In the genomic region with DNA sequence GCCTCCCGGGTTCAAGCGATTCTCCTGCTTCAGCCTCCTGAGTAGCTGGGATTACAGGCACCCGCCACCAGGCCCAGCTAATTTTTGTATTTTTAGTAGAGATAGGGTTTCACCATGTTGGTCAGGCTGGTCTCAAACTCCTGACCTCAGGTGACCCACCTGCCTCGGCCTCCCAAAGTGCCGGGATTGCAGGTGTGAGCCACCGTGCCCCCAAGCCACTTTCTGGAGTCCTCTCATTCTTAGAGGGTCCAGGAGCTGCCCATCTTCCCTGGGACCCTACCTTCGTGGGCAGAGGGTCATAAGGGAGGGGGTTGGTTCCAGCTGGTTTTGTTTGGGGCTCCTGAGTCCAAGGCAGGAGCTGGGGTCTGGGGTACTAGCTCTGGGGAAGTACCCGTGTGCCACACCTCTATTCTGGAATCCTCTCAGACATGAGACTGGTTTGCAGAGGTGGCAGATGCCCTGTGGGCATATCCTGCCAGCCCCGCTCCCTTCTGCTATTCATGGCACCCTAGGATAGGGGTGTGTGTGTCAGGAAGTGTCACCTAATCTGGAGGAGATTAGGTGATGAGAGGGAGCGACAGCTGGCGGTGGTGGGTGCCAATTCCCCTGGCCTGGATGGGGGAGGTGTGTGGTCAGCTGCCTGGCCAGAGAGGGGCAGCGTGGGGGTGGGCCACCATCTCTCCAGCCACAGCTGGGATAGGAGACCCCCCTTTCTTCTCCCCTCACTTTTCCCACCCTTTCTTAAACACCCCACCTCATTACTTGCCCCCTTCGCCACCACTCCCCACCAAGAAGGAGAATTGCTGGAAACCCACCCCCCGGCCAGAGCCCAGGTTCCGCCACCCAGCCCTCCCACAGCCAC, we compare ENCODE assay signal across 9 cellular contexts. TPM values are rescaled to one million over a fixed set of nuclear protein-coding genes. Genes with fewer than 3 reads are reported as not detected.
DNase-seq lines count a peak whose midpoint lies in the region; ATAC-seq and TF ChIP-seq lines count a peak whose summit lies in the region.
"Had no signal": no experiment of that assay in that cellular context is flagged by ENCODE, and none has a peak within 500 bp of the region (broad histone marks: within the 10 kb centered on the region; RNA-seq: fewer than 3 reads in every experiment).

No MANE protein-coding gene starts in this region.

- H3K27me3 Mint-ChIP-seq in activated CD4-positive, alpha-beta T cell treated with anti-CD3 and anti-CD28 coated beads, Interleukin-2, amount 10 ng/mL, durations not matched to agents 24 days and 14 days = no peaks in the 10 kb centered on the region
- peaks cover 6% of the 10 kb centered on the region for H3K27me3 Mint-ChIP-seq in glutamatergic neuron (ENCODE audit: unreplicated experiment)

- H3K9me3 ChIP-seq in PC-3 (ENCODE audit: low read length) (no peaks in the 10 kb centered on the region), spleen (no peaks in the 10 kb centered on the region)

- TF ChIP-seq CTCF in PC-3 (conservative IDR thresholded peaks at IDR 0.05; ENCODE audit: low read depth, low read length) (no peak), glutamatergic neuron (IDR thresholded peaks at IDR 0.05; ENCODE audit: partially characterized antibody, unreplicated experiment) (no peak), spleen (IDR thresholded peaks at IDR 0.05 in 8 of 11, conservative IDR thresholded peaks at IDR 0.05 in 3 of 11) (no peak)

- H3K4me2 ChIP-seq in PC-3 (ENCODE audit: low read length) = peak overlapping the region; percentile 99

- H3K27ac ChIP-seq in PC-3 (ENCODE audit: low read length) (no peak overlapping the region), spleen (peak overlapping the region in 5 of 8 donors; percentile 94 to 97 (median 94))

- no peak for TF ChIP-seq POLR2A in spleen (IDR thresholded peaks at IDR 0.05)

- ATAC-seq in PC-3 (no peak), HG03097 (IDR thresholded peaks at IDR 0.05; ENCODE audit: low FRiP score, unreplicated experiment) (no peak)

- no peaks in the 10 kb centered on the region for H3K9me3 Mint-ChIP-seq in activated CD4-positive, alpha-beta T cell treated with anti-CD3 and anti-CD28 coated beads, Interleukin-2, amount 10 ng/mL, durations not matched to agents 24 days and 14 days
- peaks cover 4% of the 10 kb centered on the region for H3K9me3 Mint-ChIP-seq in glutamatergic neuron (ENCODE audit: unreplicated experiment)

- intact Hi-C loops in activated CD4-positive, alpha-beta T cell treated with anti-CD3 and anti-CD28 coated beads, Interleukin-2, amount 10 ng/mL, durations not matched to agents 24 days and 14 days (cut with micrococcal nuclease) = loop anchor here (2.0 kb wide), 1 partner anchor 108 kb away; no protein-coding TSS in a partner anchor
- intact Hi-C loops in PC-3 (cut with micrococcal nuclease) (loop anchor here (5.0 kb wide), 3 partner anchors 128 to 198 kb away; a partner anchor contains a TSS), spleen (cut with DNase I; ENCODE audit: low total_unique reads) (loop anchor here (10.0 kb wide), 1 partner anchor 104 kb away; no protein-coding TSS in a partner anchor)

- POLR2A ChIA-PET in PC-3 (lab: Charles Lee; ENCODE audit: unreplicated experiment) = interaction anchor here (0.6 kb wide), 2 partner anchors 37 to 49 kb away, joined by 6 to 10 read pairs; no protein-coding TSS in a partner anchor

- CTCF ChIA-PET in PC-3 (lab: Charles Lee) = interaction anchor here (0.7 kb wide), 2 partner anchors 78 to 79 kb away, joined by 3 to 11 read pairs; no protein-coding TSS in a partner anchor

- no peak overlapping the region for H2AFZ ChIP-seq in PC-3 (ENCODE audit: low read length)

- no peaks in the 10 kb centered on the region for H3F3A ChIP-seq in PC-3 (ENCODE audit: low read length, unreplicated experiment)

- H3K36me3 ChIP-seq in PC-3 (ENCODE audit: low read depth, low read length) (peaks cover 38% of the 10 kb centered on the region), spleen (peaks cover 0 to 47% (median 30%) of the 10 kb centered on the region in 6 donors)

- no peaks in the 10 kb centered on the region for H3K27me3 ChIP-seq in PC-3 (ENCODE audit: low read length)
- no peaks in the 10 kb centered on the region for H3K27me3 ChIP-seq in spleen (replicated peaks in 1 of 7)

- H3K79me2 ChIP-seq in PC-3 (ENCODE audit: low read length) = peaks cover 53% of the 10 kb centered on the region

- H4K20me1 ChIP-seq in PC-3 (ENCODE audit: low read length) = peaks cover 34% of the 10 kb centered on the region

- peak overlapping the region; percentile 86 for H3K4me3 ChIP-seq in PC-3 (ENCODE audit: low read length)
- peak overlapping the region in 1 of 8 donors; percentile 97 for H3K4me3 ChIP-seq in spleen

- 59 to 80% (median 69%) methylated on average over 14 to 15 of the region's 15 CpGs for WGBS in spleen, 5 donors

- no peak for DNase-seq in activated CD4-positive, alpha-beta T cell treated with anti-CD3 and anti-CD28 coated beads, Interleukin-2, amount 10 ng/mL, durations not matched to agents 24 days and 14 days
- no peak for DNase-seq in activated CD4-positive, alpha-beta T cell treated with anti-CD3 and anti-CD28 coated beads for 4 hours
- DNase-seq in PC-3 = peak; percentile 32
- DNase-seq in glutamatergic neuron = no peak
- DNase-seq in spleen = peak; percentile 75
- no peak for DNase-seq in T-helper 9 cell
- no peak for DNase-seq in CD1c-positive myeloid dendritic cell (ENCODE audit: extremely low spot score)
- DNase-seq: C1 segment of cervical spinal cord had no signal

- H3K4me1 Mint-ChIP-seq in activated CD4-positive, alpha-beta T cell treated with anti-CD3 and anti-CD28 coated beads, Interleukin-2, amount 10 ng/mL, durations not matched to agents 24 days and 14 days = peaks cover 26% of the 10 kb centered on the region
- H3K4me1 Mint-ChIP-seq in glutamatergic neuron (ENCODE audit: low read depth, unreplicated experiment) = peaks cover 12% of the 10 kb centered on the region

- no peaks in the 10 kb centered on the region for H3K9me2 ChIP-seq in PC-3 (replicated peaks; ENCODE audit: low read length)

- H3K9ac ChIP-seq in PC-3 (ENCODE audit: low read length) = no peak overlapping the region

- H3K27ac Mint-ChIP-seq in activated CD4-positive, alpha-beta T cell treated with anti-CD3 and anti-CD28 coated beads, Interleukin-2, amount 10 ng/mL, durations not matched to agents 24 days and 14 days = peak overlapping the region; percentile 15
- H3K27ac Mint-ChIP-seq in glutamatergic neuron (ENCODE audit: unreplicated experiment) = peak overlapping the region; percentile 76

- H3K4me3 Mint-ChIP-seq in activated CD4-positive, alpha-beta T cell treated with anti-CD3 and anti-CD28 coated beads, Interleukin-2, amount 10 ng/mL, durations not matched to agents 24 days and 14 days = peak overlapping the region; percentile 95
- peak overlapping the region; percentile 71 for H3K4me3 Mint-ChIP-seq in glutamatergic neuron (ENCODE audit: unreplicated experiment)

- H3K36me3 Mint-ChIP-seq in activated CD4-positive, alpha-beta T cell treated with anti-CD3 and anti-CD28 coated beads, Interleukin-2, amount 10 ng/mL, durations not matched to agents 24 days and 14 days (ENCODE audit: low read depth) = peaks cover 37% of the 10 kb centered on the region
- no peaks in the 10 kb centered on the region for H3K36me3 Mint-ChIP-seq in glutamatergic neuron (ENCODE audit: unreplicated experiment)

- BruUV-seq in PC-3 (replicated peaks; lab: Mats Ljungman, UMichigan) = no TSS peak

- peaks cover 20% of the 10 kb centered on the region for H3K4me1 ChIP-seq in PC-3 (ENCODE audit: insufficient read depth, low read length)
- peaks cover 23 to 71% (median 50%) of the 10 kb centered on the region in 6 donors for H3K4me1 ChIP-seq in spleen

RNA-seq across cellular contexts. Expression of a gene that starts 2.1 kb away (rescaled TPM):
- total RNA-seq in activated CD4-positive, alpha-beta T cell treated with anti-CD3 and anti-CD28 coated beads, Interleukin-2, amount 10 ng/mL, durations not matched to agents 24 days and 14 days = 510 and 512 TPM in 2 replicates
- 625 and 761 TPM in 2 replicates for total RNA-seq in PC-3 (2014; rRNA removed)
- 177 TPM for total RNA-seq in glutamatergic neuron (ENCODE audit: unreplicated experiment)
- total RNA-seq in spleen = 100 to 1,000 TPM; 108 to 136 (median 115) TPM
- 100 to 1,000 TPM; 114 to 175 (median 134) TPM for polyA plus RNA-seq in spleen

RNA-seq across cellular contexts. Expression of a gene that starts 10.2 kb away (rescaled TPM):
- 8.4 and 8.6 TPM in 2 replicates for total RNA-seq in activated CD4-positive, alpha-beta T cell treated with anti-CD3 and anti-CD28 coated beads, Interleukin-2, amount 10 ng/mL, durations not matched to agents 24 days and 14 days
- total RNA-seq in PC-3 (2014; rRNA removed) (5.0 and 6.3 TPM in 2 replicates), glutamatergic neuron (ENCODE audit: unreplicated experiment) (3.2 TPM), spleen (10 to 100 TPM in 1 of 7 donors, 1 to 10 TPM in 6; 1.4 to 14.2 (median 5.0) TPM)
- polyA plus RNA-seq in spleen = 1 to 10 TPM; 1.5 to 3.6 (median 3.5) TPM

RNA-seq across cellular contexts. Expression of a gene that starts 11.7 kb away (rescaled TPM):
- total RNA-seq in activated CD4-positive, alpha-beta T cell treated with anti-CD3 and anti-CD28 coated beads, Interleukin-2, amount 10 ng/mL, durations not matched to agents 24 days and 14 days = 3.4 and 3.6 TPM in 2 replicates
- total RNA-seq in PC-3 (2014; rRNA removed) (11.5 and 13.6 TPM in 2 replicates), glutamatergic neuron (ENCODE audit: unreplicated experiment) (133 TPM), spleen (10 to 100 TPM in 5 of 7 donors, 1 to 10 TPM in 2; 6.8 to 17.0 (median 16.4) TPM)
- polyA plus RNA-seq in spleen = 10 to 100 TPM in 2 of 3 donors, 1 to 10 TPM in 1; 5.2 to 15.7 (median 11.8) TPM

RNA-seq across cellular contexts. Expression of a gene that starts 13.5 kb away (rescaled TPM):
- 69.3 and 72.0 TPM in 2 replicates for total RNA-seq in activated CD4-positive, alpha-beta T cell treated with anti-CD3 and anti-CD28 coated beads, Interleukin-2, amount 10 ng/mL, durations not matched to agents 24 days and 14 days
- total RNA-seq in PC-3 (2014; rRNA removed) (82.5 and 104 TPM in 2 replicates), glutamatergic neuron (ENCODE audit: unreplicated experiment) (7.5 TPM), spleen (10 to 100 TPM in 6 of 7 donors, 1 to 10 TPM in 1; 7.8 to 26.6 (median 16.3) TPM)
- polyA plus RNA-seq in spleen = 10 to 100 TPM; 26.5 to 36.7 (median 30.1) TPM

RNA-seq across cellular contexts. Expression of a gene that starts 13.5 kb away (rescaled TPM):
- 146 and 151 TPM in 2 replicates for total RNA-seq in activated CD4-positive, alpha-beta T cell treated with anti-CD3 and anti-CD28 coated beads, Interleukin-2, amount 10 ng/mL, durations not matched to agents 24 days and 14 days
- total RNA-seq in PC-3 (2014; rRNA removed) (223 and 236 TPM in 2 replicates), glutamatergic neuron (ENCODE audit: unreplicated experiment) (40.1 TPM), spleen (100 to 1,000 TPM in 4 of 7 donors, 10 to 100 TPM in 3; 87.9 to 150 (median 127) TPM)
- polyA plus RNA-seq in spleen = 100 to 1,000 TPM; 127 to 294 (median 276) TPM

Comparison
In these comparisons a context has a peak if more than half of its experiments do, and no peak if none do; other contexts are left out.
1. DNase-seq: peak in PC-3 (single experiment) and spleen (single experiment); none in activated CD4-positive, alpha-beta T cell treated with anti-CD3 and anti-CD28 coated beads, Interleukin-2, amount 10 ng/mL, durations not matched to agents 24 days and 14 days (single experiment), activated CD4-positive, alpha-beta T cell treated with anti-CD3 and anti-CD28 coated beads for 4 hours (0 of 2), glutamatergic neuron (single experiment), T-helper 9 cell (single experiment) and CD1c-positive myeloid dendritic cell (single experiment).